In genomic region chr3:146071636-146072035, GRCh38 we compare ENCODE assay signal across 13 cellular contexts.
"Had no signal": no experiment of that assay in that cellular context is flagged by ENCODE, and none has a peak within 500 bp of the region (broad histone marks: within the 10 kb centered on the region; RNA-seq: fewer than 3 reads in every experiment).

No MANE protein-coding gene starts in this region.

- H3K4me3 Mint-ChIP-seq: activated naive CD8-positive, alpha-beta T cell treated with anti-CD3 and anti-CD28 coated beads, Interleukin-2, amount 10 ng/mL, durations not matched to agents 7 days and 5 days; activated T-cell treated with anti-CD3 and anti-CD28 coated beads, Interleukin-2, amount 50 U/mL, for 72 hours; effector memory CD8-positive, alpha-beta T cell; stimulated activated memory B cell treated with anti-CD40 and anti-IgM and Interleukin-4, amounts not matched to agents 10 μg/mL and 1 μg/mL and 100 μg/mL, for 72 hours; type B pancreatic cell had no signal

- H3K27ac Mint-ChIP-seq: activated naive CD8-positive, alpha-beta T cell treated with anti-CD3 and anti-CD28 coated beads, Interleukin-2, amount 10 ng/mL, durations not matched to agents 7 days and 5 days; activated T-cell treated with anti-CD3 and anti-CD28 coated beads, Interleukin-2, amount 50 U/mL, for 72 hours; effector memory CD8-positive, alpha-beta T cell; stimulated activated memory B cell treated with anti-CD40 and anti-IgM and Interleukin-4, amounts not matched to agents 10 μg/mL and 1 μg/mL and 100 μg/mL, for 72 hours; type B pancreatic cell had no signal

- H3K9me3 Mint-ChIP-seq: activated naive CD8-positive, alpha-beta T cell treated with anti-CD3 and anti-CD28 coated beads, Interleukin-2, amount 10 ng/mL, durations not matched to agents 7 days and 5 days; activated T-cell treated with anti-CD3 and anti-CD28 coated beads, Interleukin-2, amount 50 U/mL, for 72 hours; effector memory CD8-positive, alpha-beta T cell; stimulated activated memory B cell treated with anti-CD40 and anti-IgM and Interleukin-4, amounts not matched to agents 10 μg/mL and 1 μg/mL and 100 μg/mL, for 72 hours; type B pancreatic cell had no signal

- H3K4me3 ChIP-seq: ascending aorta had no signal

- H3K27me3 ChIP-seq: ascending aorta had no signal

- H3K27me3 Mint-ChIP-seq: activated naive CD8-positive, alpha-beta T cell treated with anti-CD3 and anti-CD28 coated beads, Interleukin-2, amount 10 ng/mL, durations not matched to agents 7 days and 5 days; effector memory CD8-positive, alpha-beta T cell; stimulated activated memory B cell treated with anti-CD40 and anti-IgM and Interleukin-4, amounts not matched to agents 10 μg/mL and 1 μg/mL and 100 μg/mL, for 72 hours; type B pancreatic cell had no signal

- ATAC-seq: activated T-cell treated with anti-CD3 and anti-CD28 coated beads, Interleukin-2, amount 50 U/mL, for 72 hours; effector memory CD8-positive, alpha-beta T cell; left colon; stimulated activated memory B cell treated with anti-CD40 and anti-IgM and Interleukin-4, amounts not matched to agents 10 μg/mL and 1 μg/mL and 100 μg/mL, for 72 hours had no signal

- H3K9me3 ChIP-seq: ascending aorta had no signal

- DNase-seq: activated CD4-positive, alpha-beta T cell treated with anti-CD3 and anti-CD28 coated beads for 1 hour; activated CD4-positive, alpha-beta T cell treated with anti-CD3 and anti-CD28 coated beads, Interleukin-2, amount 50 U/mL, for 48 hours; activated naive CD8-positive, alpha-beta T cell treated with anti-CD3 and anti-CD28 coated beads, Interleukin-2, amount 10 ng/mL, durations not matched to agents 7 days and 5 days; activated T-cell treated with anti-CD3 and anti-CD28 coated beads, Interleukin-2, amount 50 U/mL, for 72 hours; effector memory CD8-positive, alpha-beta T cell; left colon; midbrain; right cardiac atrium; substantia nigra; T-helper 9 cell had no signal

- H3K4me1 Mint-ChIP-seq: activated naive CD8-positive, alpha-beta T cell treated with anti-CD3 and anti-CD28 coated beads, Interleukin-2, amount 10 ng/mL, durations not matched to agents 7 days and 5 days; stimulated activated memory B cell treated with anti-CD40 and anti-IgM and Interleukin-4, amounts not matched to agents 10 μg/mL and 1 μg/mL and 100 μg/mL, for 72 hours had no signal

- H3K36me3 Mint-ChIP-seq: activated naive CD8-positive, alpha-beta T cell treated with anti-CD3 and anti-CD28 coated beads, Interleukin-2, amount 10 ng/mL, durations not matched to agents 7 days and 5 days; stimulated activated memory B cell treated with anti-CD40 and anti-IgM and Interleukin-4, amounts not matched to agents 10 μg/mL and 1 μg/mL and 100 μg/mL, for 72 hours had no signal
